27 cellular contexts compared by ENCODE assay signal in genomic region chr22:38294193-38294592, GRCh38. TPM values are rescaled to one million over a fixed set of nuclear protein-coding genes. Genes with fewer than 3 reads are reported as not detected.
DNase-seq lines count a peak whose midpoint lies in the region; ATAC-seq, FAIRE-seq and TF ChIP-seq lines count a peak whose summit lies in the region.
"Had no signal": no experiment of that assay in that cellular context is flagged by ENCODE, and none has a peak within 500 bp of the region (broad histone marks: within the 10 kb centered on the region; RNA-seq: fewer than 3 reads in every experiment).

No MANE protein-coding gene starts in this region.

- DNase-seq in GM23338 (ENCODE audit: low spot score) (no peak), PC-9 (no peak), dorsolateral prefrontal cortex (no peak), osteoblast (ENCODE audit: insufficient read length, low spot score, missing footprints) (peak; percentile 78), pancreas (no peak), SW 1271 (lab: John Stamatoyannopoulos, UW) (no peak)
- DNase-seq in activated T-cell treated with anti-CD3 and anti-CD28 coated beads, Interleukin-2, amount 50 U/mL, for 1 hour = no peak
- DNase-seq: activated CD4-positive, alpha-beta T cell treated with anti-CD3 and anti-CD28 coated beads, Interleukin-2, amount 10 ng/mL, durations not matched to agents 24 days and 14 days; activated CD8-positive, alpha-beta memory T cell treated with anti-CD3 and anti-CD28 coated beads for 24 hours; activated T-cell treated with anti-CD3 and anti-CD28 coated beads for 4 hours; anterior cingulate cortex; central memory CD4-positive, alpha-beta T cell; dermis blood vessel endothelial cell; IMR-90; mesenchymal stem cell; NCI-H146; NCI-H774; Peyer's patch; SJCRH30; stimulated activated CD4-positive, alpha-beta T cell treated with anti-CD3 and anti-CD28 coated beads, Interleukin-4, amount 100 ng/mL, for 1 hour; transverse colon had no signal

- POLR2A ChIA-PET in PC-9 (lab: Charles Lee; ENCODE audit: unreplicated experiment) = no interaction called here

- H3K27me3 ChIP-seq in GM23338 (ENCODE audit: insufficient read depth) = no peaks in the 10 kb centered on the region
- no peaks in the 10 kb centered on the region for H3K27me3 ChIP-seq in PC-9 (ENCODE audit: insufficient read depth, low read depth)
- no peaks in the 10 kb centered on the region for H3K27me3 ChIP-seq in dorsolateral prefrontal cortex
- H3K27me3 ChIP-seq in osteoblast (ENCODE audit: insufficient read depth, low read length) = no peaks in the 10 kb centered on the region
- H3K27me3 ChIP-seq in pancreas = no peaks in the 10 kb centered on the region
- H3K27me3 ChIP-seq: Peyer's patch, SJCRH30, transverse colon had no signal

- no peak overlapping the region for H3K27ac Mint-ChIP-seq in GM23338
- H3K27ac Mint-ChIP-seq: activated CD4-positive, alpha-beta T cell treated with anti-CD3 and anti-CD28 coated beads, Interleukin-2, amount 10 ng/mL, durations not matched to agents 24 days and 14 days; activated naive CD4-positive, alpha-beta T cell treated with anti-CD3 and anti-CD28 coated beads, Interleukin-2, amount 50 U/mL, for 24 hours had no signal

- peaks cover 54% of the 10 kb centered on the region; the same call in 1 of the 2 replicates for H3F3A ChIP-seq in GM23338 (replicated peaks; ENCODE audit: low read depth)
- H3F3A ChIP-seq in PC-9 (ENCODE audit: insufficient read depth, low read depth) = peaks cover 68% of the 10 kb centered on the region

- no peaks in the 10 kb centered on the region for H3K9me2 ChIP-seq in GM23338 (ENCODE audit: insufficient read depth)
- H3K9me2 ChIP-seq in PC-9 (ENCODE audit: insufficient read depth) = no peaks in the 10 kb centered on the region

- peak overlapping the region; percentile 55; the same call in 1 of the 2 replicates for H3K27ac ChIP-seq in GM23338 (ENCODE audit: low read depth)
- peak overlapping the region; percentile 97; the same call in 1 of the 2 replicates for H3K27ac ChIP-seq in PC-9
- H3K27ac ChIP-seq in dorsolateral prefrontal cortex = peak overlapping the region in 50 of 59 donors; percentile 5 to 80 (median 66)
- no peak overlapping the region for H3K27ac ChIP-seq in osteoblast (ENCODE audit: low read depth, low read length)
- no peak overlapping the region for H3K27ac ChIP-seq in pancreas
- H3K27ac ChIP-seq: SJCRH30 had no signal

- H3K4me1 Mint-ChIP-seq in GM23338 = peaks cover 17% of the 10 kb centered on the region
- H3K4me1 Mint-ChIP-seq: activated CD4-positive, alpha-beta T cell treated with anti-CD3 and anti-CD28 coated beads, Interleukin-2, amount 10 ng/mL, durations not matched to agents 24 days and 14 days; activated naive CD4-positive, alpha-beta T cell treated with anti-CD3 and anti-CD28 coated beads, Interleukin-2, amount 50 U/mL, for 24 hours had no signal

- TF ChIP-seq CTCF in GM23338 (conservative IDR thresholded peaks at IDR 0.05; ENCODE audit: low read depth in 2 of 2) = no peak
- no peak for TF ChIP-seq CTCF in PC-9 (conservative IDR thresholded peaks at IDR 0.05)
- no peak for TF ChIP-seq CTCF in dorsolateral prefrontal cortex (IDR thresholded peaks at IDR 0.05 in 54 of 56, conservative IDR thresholded peaks at IDR 0.05 in 2 of 56; ENCODE audit: low read depth in 1 of 56, partially characterized antibody in 56 of 56)
- no peak for TF ChIP-seq CTCF in osteoblast (IDR thresholded peaks at IDR 0.05; ENCODE audit: extremely low read depth, low read depth, low read length)
- TF ChIP-seq CTCF in pancreas (IDR thresholded peaks at IDR 0.05) = no peak

- H3K4me2 ChIP-seq in GM23338 (no peak overlapping the region), PC-9 (no peak overlapping the region), osteoblast (ENCODE audit: insufficient read depth, low read length) (no peak overlapping the region)

- CTCF ChIA-PET in PC-9 (lab: Charles Lee) = no interaction called here

- H3K9me3 Mint-ChIP-seq in GM23338 = no peaks in the 10 kb centered on the region
- H3K9me3 Mint-ChIP-seq: activated CD4-positive, alpha-beta T cell treated with anti-CD3 and anti-CD28 coated beads, Interleukin-2, amount 10 ng/mL, durations not matched to agents 24 days and 14 days; activated naive CD4-positive, alpha-beta T cell treated with anti-CD3 and anti-CD28 coated beads, Interleukin-2, amount 50 U/mL, for 24 hours had no signal

- ATAC-seq in GM23338 = no peak
- ATAC-seq in pancreas = no peak
- ATAC-seq in HG03095 (IDR thresholded peaks at IDR 0.05; ENCODE audit: unreplicated experiment) = no peak
- ATAC-seq: left lobe of liver, sciatic nerve had no signal

- H3K9me3 ChIP-seq in PC-9 (ENCODE audit: insufficient read depth, low read depth) = no peaks in the 10 kb centered on the region
- H3K9me3 ChIP-seq in osteoblast (ENCODE audit: low read depth, low read length) = no peaks in the 10 kb centered on the region
- H3K9me3 ChIP-seq in pancreas = no peaks in the 10 kb centered on the region
- H3K9me3 ChIP-seq: Peyer's patch, prostate gland, SJCRH30, transverse colon had no signal

- FAIRE-seq in pancreas (lab: Jason Lieb, UNC) = no peak
- FAIRE-seq: G401.6 had no signal

- H3K79me2 ChIP-seq in GM23338 (replicated peaks; ENCODE audit: insufficient read depth) = peaks cover 12% of the 10 kb centered on the region; the same call in 1 of the 2 replicates
- H3K79me2 ChIP-seq in PC-9 (ENCODE audit: low read depth) = peaks cover 39% of the 10 kb centered on the region
- H3K79me2 ChIP-seq in osteoblast (ENCODE audit: insufficient read depth, low read length) = peaks cover 63% of the 10 kb centered on the region

- intact Hi-C loops in PC-9 (cut with micrococcal nuclease; ENCODE audit: unreplicated experiment) (loop anchor here (10.0 kb wide), 1 partner anchor 149 kb away; no protein-coding TSS in a partner anchor), dorsolateral prefrontal cortex (cut with DNase I) (no loop called here), pancreas (cut with DNase I) (no loop called here)

- no peak overlapping the region for H3K4me3 Mint-ChIP-seq in GM23338
- H3K4me3 Mint-ChIP-seq: activated CD4-positive, alpha-beta T cell treated with anti-CD3 and anti-CD28 coated beads, Interleukin-2, amount 10 ng/mL, durations not matched to agents 24 days and 14 days; activated naive CD4-positive, alpha-beta T cell treated with anti-CD3 and anti-CD28 coated beads, Interleukin-2, amount 50 U/mL, for 24 hours had no signal

- no TSS peak for BruUV-seq in PC-9 (replicated peaks; lab: Mats Ljungman, UMichigan)

- H3K36me3 Mint-ChIP-seq in GM23338 (ENCODE audit: low read depth) = peaks cover 83% of the 10 kb centered on the region
- H3K36me3 Mint-ChIP-seq: activated naive CD4-positive, alpha-beta T cell treated with anti-CD3 and anti-CD28 coated beads, Interleukin-2, amount 50 U/mL, for 24 hours had no signal

- H4K20me1 ChIP-seq in GM23338 (replicated peaks; ENCODE audit: insufficient read depth) (peaks cover 25% of the 10 kb centered on the region), PC-9 (ENCODE audit: insufficient read depth) (no peaks in the 10 kb centered on the region), osteoblast (ENCODE audit: insufficient read depth, low read length) (peaks cover 52% of the 10 kb centered on the region)

- 95% methylated on average over 25 to 26 of the region's 26 CpGs for WGBS in pancreas, 2 donors

- peaks cover 17% of the 10 kb centered on the region for H3K27me3 Mint-ChIP-seq in GM23338 (ENCODE audit: insufficient read depth, low read depth, poor library complexity)
- H3K27me3 Mint-ChIP-seq: activated CD4-positive, alpha-beta T cell treated with anti-CD3 and anti-CD28 coated beads, Interleukin-2, amount 10 ng/mL, durations not matched to agents 24 days and 14 days; activated naive CD4-positive, alpha-beta T cell treated with anti-CD3 and anti-CD28 coated beads, Interleukin-2, amount 50 U/mL, for 24 hours had no signal

- H3K36me3 ChIP-seq in GM23338 (ENCODE audit: insufficient read depth) (peaks cover 33% of the 10 kb centered on the region), PC-9 (ENCODE audit: low read depth) (peaks cover 40% of the 10 kb centered on the region), osteoblast (ENCODE audit: insufficient read depth, low read length) (peaks cover 97% of the 10 kb centered on the region), pancreas (peaks cover 0 to 50% (median 30%) of the 10 kb centered on the region in 3 donors)

- H3K4me3 ChIP-seq in GM23338 = no peak overlapping the region
- no peak overlapping the region for H3K4me3 ChIP-seq in PC-9
- H3K4me3 ChIP-seq in dorsolateral prefrontal cortex = no peak overlapping the region
- H3K4me3 ChIP-seq in osteoblast (ENCODE audit: insufficient read depth, low read length) = no peak overlapping the region
- no peak overlapping the region for H3K4me3 ChIP-seq in pancreas
- H3K4me3 ChIP-seq: Peyer's patch, prostate gland, SJCRH30, transverse colon had no signal

- no peaks in the 10 kb centered on the region; the same call in 1 of the 2 replicates for H3K4me1 ChIP-seq in GM23338 (ENCODE audit: insufficient read depth)
- H3K4me1 ChIP-seq in PC-9 (replicated peaks; ENCODE audit: insufficient read depth) = peaks cover 85% of the 10 kb centered on the region
- H3K4me1 ChIP-seq in osteoblast (ENCODE audit: insufficient read depth, low read length) = peaks cover 16% of the 10 kb centered on the region
- H3K4me1 ChIP-seq in pancreas = peaks cover 0 to 6% (median 3%) of the 10 kb centered on the region in 3 donors
- H3K4me1 ChIP-seq: prostate gland, SJCRH30 had no signal

- H2AFZ ChIP-seq in GM23338 (no peak overlapping the region), PC-9 (no peak overlapping the region), osteoblast (ENCODE audit: low read length) (no peak overlapping the region)

TF ChIP-seq in GM23338, 12 proteins besides CTCF, POLR2A, EP300 and RAD21 (continues in another document):
- TF ChIP-seq STAT1 (IDR thresholded peaks at IDR 0.05; ENCODE audit: unreplicated experiment) = no peak

RNA-seq across cellular contexts. Expression of gene TMEM184B, which starts 21.4 kb away (rescaled TPM):
- 76.5 and 95.1 TPM in 2 replicates for total RNA-seq in GM23338 (2014; rRNA removed; shearing (Covaris generic))
- polyA plus RNA-seq in GM23338 (2016; fragmentation: Nextera tagmentation; extraction: Ambion mirVana) (40.7 and 42.2 TPM in 2 replicates), pancreas (10 to 100 TPM; 17.0 to 24.4 TPM)
- total RNA-seq in PC-9 (2021) (185 and 192 TPM in 2 replicates), dorsolateral prefrontal cortex (100 to 1,000 TPM in 119 of 120 experiments, 10 to 100 TPM in 1; 99.7 to 274 (median 141) TPM), osteoblast (29.8 and 30.0 TPM in 2 replicates), pancreas (10 to 100 TPM; 11.6 to 30.5 (median 18.6) TPM)

RNA-seq across cellular contexts. Expression of gene CSNK1E, which starts 23.0 kb away (rescaled TPM):
- 233 and 259 TPM in 2 replicates for total RNA-seq in GM23338 (2014; rRNA removed; shearing (Covaris generic))
- polyA plus RNA-seq in GM23338 (2016; fragmentation: Nextera tagmentation; extraction: Ambion mirVana) (180 and 189 TPM in 2 replicates), pancreas (100 to 1,000 TPM in 1 of 2 donors, 10 to 100 TPM in 1; 87.2 to 115 TPM)
- total RNA-seq in PC-9 (2021) (331 and 348 TPM in 2 replicates), dorsolateral prefrontal cortex (100 to 1,000 TPM; 150 to 281 (median 197) TPM), osteoblast (142 and 152 TPM in 2 replicates), pancreas (10 to 100 TPM; 52.7 to 94.2 (median 57.7) TPM)

Comparison
In these comparisons a context has a peak if more than half of its experiments do, and no peak if none do; other contexts are left out.
1. H3K27ac ChIP-seq: peak in GM23338 (single experiment), PC-9 (single experiment) and dorsolateral prefrontal cortex (50 of 59); none in osteoblast (single experiment) and pancreas (0 of 4).